ENCODE assay signal across 12 cellular contexts in the genomic region with DNA sequence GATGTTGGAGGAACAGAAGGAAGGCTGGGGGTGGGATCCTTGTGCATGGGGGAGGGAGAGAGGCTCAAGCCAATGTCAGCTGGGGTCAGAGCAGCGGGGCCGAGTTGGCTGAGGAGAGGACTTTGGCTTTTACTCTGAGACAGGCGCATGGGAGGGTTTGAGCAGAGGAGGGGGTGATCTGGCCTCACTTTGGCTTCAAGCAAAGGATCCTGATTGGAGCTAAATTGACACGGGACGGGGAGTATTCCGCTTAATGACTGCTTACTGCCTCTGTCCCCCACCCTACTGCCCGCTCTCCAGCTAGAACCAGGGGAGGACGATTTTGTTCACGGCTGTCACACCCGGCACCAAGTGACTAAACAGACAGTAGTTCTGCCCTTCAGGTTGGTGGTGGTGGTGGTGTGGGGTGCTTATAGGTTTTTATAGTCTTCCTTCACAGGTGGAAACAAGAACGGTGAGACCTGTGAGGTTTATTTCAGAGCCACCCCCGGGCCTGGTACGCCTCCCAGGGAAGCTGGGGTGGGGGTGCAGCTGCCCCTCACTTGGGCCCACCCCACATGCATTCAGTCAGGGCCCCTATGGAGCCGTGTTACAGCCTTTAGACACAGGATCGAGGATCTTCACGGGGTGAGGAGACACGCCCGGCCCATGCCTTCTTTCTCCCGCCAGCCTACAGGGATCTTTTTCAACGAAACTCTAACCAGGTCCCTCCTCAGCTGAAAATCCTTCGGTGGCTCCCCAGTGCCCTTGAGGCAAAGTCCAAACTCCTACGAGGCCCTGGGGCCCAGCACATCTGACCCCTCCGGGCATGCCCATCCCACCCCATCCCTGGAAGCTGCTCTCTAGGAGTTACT. TPM values are rescaled to one million over a fixed set of nuclear protein-coding genes. Genes with fewer than 3 reads are reported as not detected.
DNase-seq lines count a peak whose midpoint lies in the region; ATAC-seq and TF ChIP-seq lines count a peak whose summit lies in the region.
"Had no signal": no experiment of that assay in that cellular context is flagged by ENCODE, and none has a peak within 500 bp of the region (broad histone marks: within the 10 kb centered on the region; RNA-seq: fewer than 3 reads in every experiment).

No MANE protein-coding gene starts in this region.

- ATAC-seq in activated naive CD8-positive, alpha-beta T cell treated with anti-CD3 and anti-CD28 coated beads, Interleukin-2, amount 50 U/mL, for 24 hours: no peak
- no peak for ATAC-seq in T-helper 17 cell
- ATAC-seq in stimulated activated naive CD8-positive, alpha-beta T cell treated with anti-CD3 and anti-CD28 coated beads, Interleukin-15, amount 100 ng/mL, for 72 hours: no peak

- H3K27ac ChIP-seq in iPS-20b (ENCODE audit: low read length) (no peak overlapping the region), Peyer's patch (no peak overlapping the region)

- H3K27me3 ChIP-seq in iPS-20b (ENCODE audit: insufficient read depth, low read length) (peaks cover 44% of the 10 kb centered on the region), Peyer's patch (no peaks in the 10 kb centered on the region)

- TF ChIP-seq POLR2A in Peyer's patch (IDR thresholded peaks at IDR 0.05): no peak

- no peaks in the 10 kb centered on the region for H3K36me3 Mint-ChIP-seq in activated naive CD8-positive, alpha-beta T cell
- H3K36me3 Mint-ChIP-seq in activated naive CD8-positive, alpha-beta T cell treated with anti-CD3 and anti-CD28 coated beads, Interleukin-2, amount 50 U/mL, for 24 hours (ENCODE audit: low read depth): no peaks in the 10 kb centered on the region
- no peaks in the 10 kb centered on the region for H3K36me3 Mint-ChIP-seq in T-helper 17 cell (ENCODE audit: low read depth)

- H3K4me1 ChIP-seq in iPS-20b (ENCODE audit: insufficient read depth, low read length): peaks cover 42% of the 10 kb centered on the region
- peaks cover 3 to 28% (median 15%) of the 10 kb centered on the region in 4 donors for H3K4me1 ChIP-seq in Peyer's patch

- H3K9me3 Mint-ChIP-seq in activated naive CD8-positive, alpha-beta T cell (ENCODE audit: low read depth): no peaks in the 10 kb centered on the region
- H3K9me3 Mint-ChIP-seq in activated naive CD8-positive, alpha-beta T cell treated with anti-CD3 and anti-CD28 coated beads, Interleukin-2, amount 50 U/mL, for 24 hours: no peaks in the 10 kb centered on the region
- H3K9me3 Mint-ChIP-seq in stimulated activated naive CD8-positive, alpha-beta T cell treated with anti-CD3 and anti-CD28 coated beads, Interleukin-15, amount 100 ng/mL, for 72 hours: no peaks in the 10 kb centered on the region

- H3K27ac Mint-ChIP-seq in activated naive CD8-positive, alpha-beta T cell: peak overlapping the region; percentile 85
- no peak overlapping the region for H3K27ac Mint-ChIP-seq in activated naive CD8-positive, alpha-beta T cell treated with anti-CD3 and anti-CD28 coated beads, Interleukin-2, amount 50 U/mL, for 24 hours
- H3K27ac Mint-ChIP-seq in T-helper 17 cell: peak overlapping the region; percentile 66
- no peak overlapping the region for H3K27ac Mint-ChIP-seq in stimulated activated naive CD8-positive, alpha-beta T cell treated with anti-CD3 and anti-CD28 coated beads, Interleukin-15, amount 100 ng/mL, for 72 hours

- H3K9ac ChIP-seq in iPS-20b (ENCODE audit: low read depth, low read length): peak overlapping the region; percentile 45; the same call in 1 of the 2 replicates
- H3K9ac ChIP-seq: SK-N-SH had no signal

- DNase-seq in activated naive CD8-positive, alpha-beta T cell treated with anti-CD3 and anti-CD28 coated beads, Interleukin-2, amount 50 U/mL, for 24 hours: no peak
- no peak for DNase-seq in T-helper 17 cell
- no peak for DNase-seq in stimulated activated naive CD8-positive, alpha-beta T cell treated with anti-CD3 and anti-CD28 coated beads, Interleukin-15, amount 100 ng/mL, for 72 hours
- no peak for DNase-seq in Peyer's patch
- no peak for DNase-seq in stimulated activated CD4-positive, alpha-beta T cell treated with anti-CD3 and anti-CD28 coated beads, Interleukin-12 subunit alpha, Interleukin-12 subunit beta, amount 100 ng/mL, for 4 hours
- no peak for DNase-seq in AG20443 (ENCODE audit: low spot score)
- DNase-seq: NCI-H1092 treated with DMSO at 0.1 percent for 48 hours, SK-N-SH had no signal

- no peak for TF ChIP-seq CTCF in Peyer's patch (IDR thresholded peaks at IDR 0.05)

- H3K36me3 ChIP-seq in iPS-20b (ENCODE audit: insufficient read depth, low read depth, low read length) (peaks cover 10% of the 10 kb centered on the region), Peyer's patch (no peaks in the 10 kb centered on the region)

- H3K9me3 ChIP-seq in T-helper 17 cell (ENCODE audit: control insufficient read depth, low read length, poor library complexity, severe bottlenecking) (no peaks in the 10 kb centered on the region), iPS-20b (ENCODE audit: insufficient read depth, low read depth, low read length) (no peaks in the 10 kb centered on the region), Peyer's patch (no peaks in the 10 kb centered on the region)
- H3K9me3 ChIP-seq: heart right ventricle, mucosa of descending colon, SK-N-SH had no signal

- H3K4me1 Mint-ChIP-seq in activated naive CD8-positive, alpha-beta T cell (ENCODE audit: low read depth): peaks cover 30% of the 10 kb centered on the region
- H3K4me1 Mint-ChIP-seq in activated naive CD8-positive, alpha-beta T cell treated with anti-CD3 and anti-CD28 coated beads, Interleukin-2, amount 50 U/mL, for 24 hours: peaks cover 39% of the 10 kb centered on the region
- peaks cover 17% of the 10 kb centered on the region for H3K4me1 Mint-ChIP-seq in T-helper 17 cell
- peaks cover 45% of the 10 kb centered on the region for H3K4me1 Mint-ChIP-seq in stimulated activated naive CD8-positive, alpha-beta T cell treated with anti-CD3 and anti-CD28 coated beads, Interleukin-15, amount 100 ng/mL, for 72 hours

- H3K4me3 Mint-ChIP-seq in activated naive CD8-positive, alpha-beta T cell: peak overlapping the region; percentile 63
- no peak overlapping the region for H3K4me3 Mint-ChIP-seq in activated naive CD8-positive, alpha-beta T cell treated with anti-CD3 and anti-CD28 coated beads, Interleukin-2, amount 50 U/mL, for 24 hours
- peak overlapping the region; percentile 82 for H3K4me3 Mint-ChIP-seq in T-helper 17 cell
- H3K4me3 Mint-ChIP-seq in stimulated activated naive CD8-positive, alpha-beta T cell treated with anti-CD3 and anti-CD28 coated beads, Interleukin-15, amount 100 ng/mL, for 72 hours: peak overlapping the region; percentile 4 to 67

- H3K4me3 ChIP-seq in iPS-20b (ENCODE audit: low read length): peak overlapping the region; percentile 63
- no peak overlapping the region for H3K4me3 ChIP-seq in Peyer's patch
- H3K4me3 ChIP-seq: mucosa of descending colon had no signal

- H3K27me3 Mint-ChIP-seq in activated naive CD8-positive, alpha-beta T cell: peaks cover 3% of the 10 kb centered on the region
- peaks cover 12% of the 10 kb centered on the region for H3K27me3 Mint-ChIP-seq in activated naive CD8-positive, alpha-beta T cell treated with anti-CD3 and anti-CD28 coated beads, Interleukin-2, amount 50 U/mL, for 24 hours
- peaks cover 6% of the 10 kb centered on the region for H3K27me3 Mint-ChIP-seq in T-helper 17 cell
- peaks cover 18% of the 10 kb centered on the region for H3K27me3 Mint-ChIP-seq in stimulated activated naive CD8-positive, alpha-beta T cell treated with anti-CD3 and anti-CD28 coated beads, Interleukin-15, amount 100 ng/mL, for 72 hours

RNA-seq across cellular contexts. Expression of a gene that starts 1.3 kb away (rescaled TPM):
- total RNA-seq in T-helper 17 cell: 1 to 10 TPM; 2.2 to 3.3 TPM
- 1 to 10 TPM in 3 of 4 donors, under 1 TPM in 1; 0.53 to 3.3 (median 1.4) TPM for total RNA-seq in Peyer's patch

RNA-seq across cellular contexts. Expression of a gene that starts 45.2 kb away (rescaled TPM):
- 100 to 1,000 TPM; 104 to 111 TPM for total RNA-seq in T-helper 17 cell
- total RNA-seq in Peyer's patch: 100 to 1,000 TPM; 205 to 275 (median 259) TPM

Comparison
In these comparisons a context has a peak if more than half of its experiments do, and no peak if none do; other contexts are left out.
1. H3K27ac Mint-ChIP-seq: peak in activated naive CD8-positive, alpha-beta T cell (single experiment) and T-helper 17 cell (single experiment); none in activated naive CD8-positive, alpha-beta T cell treated with anti-CD3 and anti-CD28 coated beads, Interleukin-2, amount 50 U/mL, for 24 hours (single experiment) and stimulated activated naive CD8-positive, alpha-beta T cell treated with anti-CD3 and anti-CD28 coated beads, Interleukin-15, amount 100 ng/mL, for 72 hours (0 of 2).